19 cellular contexts compared by ENCODE assay signal in genomic region chr4:174274436-174274835, GRCh38.
"Had no signal": no experiment of that assay in that cellular context is flagged by ENCODE, and none has a peak within 500 bp of the region (broad histone marks: within the 10 kb centered on the region; RNA-seq: fewer than 3 reads in every experiment).

No MANE protein-coding gene starts in this region.

- H3K27ac ChIP-seq: brain microvascular endothelial cell, SK-N-MC had no signal

- ATAC-seq: T-cell had no signal

- H3K9me3 Mint-ChIP-seq: activated naive CD4-positive, alpha-beta T cell treated with anti-CD3 and anti-CD28 coated beads, Interleukin-2, amount 10 ng/mL, durations not matched to agents 7 days and 5 days; activated T-helper 17 cell treated with anti-CD3 and anti-CD28 coated beads, Interleukin-2, amount 50 U/mL, for 72 hours; T-cell had no signal

- H3K27ac Mint-ChIP-seq: activated CD4-positive, alpha-beta memory T cell treated with anti-CD3 and anti-CD28 coated beads for 36 hours; activated CD4-positive, alpha-beta T cell treated with anti-CD3 and anti-CD28 coated beads, Interleukin-2, amount 10 ng/mL, durations not matched to agents 7 days and 5 days; activated naive CD4-positive, alpha-beta T cell treated with anti-CD3 and anti-CD28 coated beads, Interleukin-2, amount 10 ng/mL, durations not matched to agents 7 days and 5 days; activated naive CD8-positive, alpha-beta T cell treated with anti-CD3 and anti-CD28 coated beads for 36 hours; activated T-helper 17 cell treated with anti-CD3 and anti-CD28 coated beads, Interleukin-2, amount 50 U/mL, for 72 hours; T-cell had no signal

- H3K9me3 ChIP-seq: MG63 had no signal

- FAIRE-seq: TTC549 had no signal

- H3K27me3 Mint-ChIP-seq: activated CD4-positive, alpha-beta memory T cell treated with anti-CD3 and anti-CD28 coated beads for 36 hours; activated CD4-positive, alpha-beta T cell treated with anti-CD3 and anti-CD28 coated beads, Interleukin-2, amount 10 ng/mL, durations not matched to agents 7 days and 5 days; activated naive CD4-positive, alpha-beta T cell treated with anti-CD3 and anti-CD28 coated beads, Interleukin-2, amount 10 ng/mL, durations not matched to agents 7 days and 5 days; activated naive CD8-positive, alpha-beta T cell treated with anti-CD3 and anti-CD28 coated beads for 36 hours; activated T-helper 17 cell treated with anti-CD3 and anti-CD28 coated beads, Interleukin-2, amount 50 U/mL, for 72 hours; T-cell had no signal

- H3K4me3 ChIP-seq: MG63, SK-N-MC had no signal

- H3K27me3 ChIP-seq: brain microvascular endothelial cell, MG63 had no signal

- H3K4me3 Mint-ChIP-seq: activated CD4-positive, alpha-beta memory T cell treated with anti-CD3 and anti-CD28 coated beads for 36 hours; activated CD4-positive, alpha-beta T cell treated with anti-CD3 and anti-CD28 coated beads, Interleukin-2, amount 10 ng/mL, durations not matched to agents 7 days and 5 days; activated naive CD4-positive, alpha-beta T cell treated with anti-CD3 and anti-CD28 coated beads, Interleukin-2, amount 10 ng/mL, durations not matched to agents 7 days and 5 days; activated naive CD8-positive, alpha-beta T cell treated with anti-CD3 and anti-CD28 coated beads for 36 hours; activated T-helper 17 cell treated with anti-CD3 and anti-CD28 coated beads, Interleukin-2, amount 50 U/mL, for 72 hours; T-cell had no signal

- H3K36me3 ChIP-seq: brain microvascular endothelial cell, MG63 had no signal

- DNase-seq: activated CD4-positive, alpha-beta memory T cell treated with anti-CD3 and anti-CD28 coated beads for 36 hours; activated CD4-positive, alpha-beta T cell treated with anti-CD3 and anti-CD28 coated beads, Interleukin-2, amount 10 ng/mL, durations not matched to agents 7 days and 5 days; activated CD4-positive, CD25-positive, alpha-beta regulatory T cell; activated CD8-positive, alpha-beta memory T cell treated with anti-CD3 and anti-CD28 coated beads for 24 hours; activated gamma-delta T cell; activated naive CD4-positive, alpha-beta T cell treated with anti-CD3 and anti-CD28 coated beads, Interleukin-2, amount 10 ng/mL, durations not matched to agents 7 days and 5 days; activated naive CD8-positive, alpha-beta T cell treated with anti-CD3 and anti-CD28 coated beads for 36 hours; activated T-cell treated with anti-CD3 and anti-CD28 coated beads, Interleukin-2, amount 50 U/mL, for 48 hours; brain microvascular endothelial cell; MG63; NCI-H1048; NCI-H187 treated with DMSO at 0.1 percent for 48 hours; NCI-H446; T-cell; T-helper 2 cell; T1000 had no signal
